ENCODE assay signal across 11 cellular contexts in the genomic region with DNA sequence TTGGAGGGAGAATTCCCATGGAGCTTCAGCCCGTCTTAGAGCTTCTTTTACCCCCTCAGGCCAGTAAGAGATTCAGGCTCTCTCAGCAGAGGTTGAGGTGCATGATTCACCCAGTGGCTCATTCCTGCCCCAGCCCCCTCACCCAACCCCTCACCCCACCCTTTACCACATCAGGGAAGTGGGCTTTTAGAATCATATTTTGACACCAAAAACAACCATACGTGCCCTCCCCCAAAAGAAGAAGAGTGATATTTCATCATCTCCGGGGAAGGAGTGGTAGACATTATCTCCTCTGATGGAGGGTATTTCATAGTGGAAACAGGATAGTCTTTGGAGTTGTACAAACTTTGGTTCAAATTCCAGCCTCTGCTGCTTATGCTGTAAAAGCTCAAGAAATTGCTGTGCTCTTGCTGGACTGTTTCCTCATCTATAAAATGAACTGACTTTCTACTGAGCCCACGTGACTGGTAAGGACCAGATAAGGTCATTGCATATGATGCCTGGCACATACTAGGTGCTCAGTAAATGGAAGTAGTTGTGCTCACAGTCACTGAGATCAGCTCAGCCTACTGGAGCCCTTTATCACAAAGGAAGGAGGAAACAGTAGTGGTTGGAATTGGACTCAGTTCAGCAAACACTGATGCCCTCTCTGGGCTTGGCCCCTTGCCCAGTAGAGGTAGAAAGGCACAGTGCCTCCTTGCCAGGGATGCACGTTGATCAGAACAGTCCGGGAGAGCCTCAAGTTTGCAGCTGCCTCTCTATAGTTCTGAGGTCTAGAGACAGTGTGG. TPM values are rescaled to one million over a fixed set of nuclear protein-coding genes. Genes with fewer than 3 reads are reported as not detected.
DNase-seq lines count a peak whose midpoint lies in the region; ATAC-seq, FAIRE-seq and TF ChIP-seq lines count a peak whose summit lies in the region.
"Had no signal": no experiment of that assay in that cellular context is flagged by ENCODE, and none has a peak within 500 bp of the region (broad histone marks: within the 10 kb centered on the region; RNA-seq: fewer than 3 reads in every experiment).

No MANE protein-coding gene starts in this region.

- DNase-seq in HepG2 (ENCODE audit: low spot score) (no peak), SIG-M5 treated with dmso at 0.1 percent for 504 hours (lab: John Stamatoyannopoulos, UW; ENCODE audit: unreplicated experiment) (peak; percentile 90), ureter (ENCODE audit: low spot score) (peak; percentile 61), posterior vena cava (ENCODE audit: low spot score) (no peak), gastrocnemius medialis (no peak)
- DNase-seq in effector memory CD4-positive, alpha-beta T cell: no peak

- H4K20me1 ChIP-seq in HepG2 (ENCODE audit: insufficient read depth, low read length): no peaks in the 10 kb centered on the region

- no peak overlapping the region for H3K4me2 ChIP-seq in HepG2 (ENCODE audit: low read depth, low read length)

- no peak overlapping the region for H3K9ac ChIP-seq in liver (ENCODE audit: low read depth in 1 of 2, low read length in 2 of 2)
- no peak overlapping the region for H3K9ac ChIP-seq in HepG2 (ENCODE audit: insufficient read depth, low read depth, low read length)

- no TSS peak for BruUV-seq in HepG2 (replicated peaks; lab: Mats Ljungman, UMichigan)

- H3K27ac ChIP-seq in liver (ENCODE audit: low read depth in 1 of 2, low read length in 2 of 2): no peak overlapping the region
- H3K27ac ChIP-seq in HepG2 (ENCODE audit: extremely low read length, insufficient read depth, low read length): no peak overlapping the region
- peak overlapping the region; percentile 16 for H3K27ac ChIP-seq in effector memory CD4-positive, alpha-beta T cell (ENCODE audit: insufficient read depth, low read length, poor library complexity, severe bottlenecking)
- H3K27ac ChIP-seq in gastrocnemius medialis: no peak overlapping the region
- H3K27ac ChIP-seq: neutrophil had no signal

- TF ChIP-seq POLR2A in HepG2 (IDR thresholded peaks at IDR 0.05; ENCODE audit: insufficient read depth in 1 of 2, low read depth in 2 of 2, low read length in 2 of 2) (no peak), gastrocnemius medialis (IDR thresholded peaks at IDR 0.05) (no peak)

- no peak overlapping the region for H2AFZ ChIP-seq in HepG2 (ENCODE audit: low read length)

- TF ChIP-seq EP300 in HepG2 (IDR thresholded peaks at IDR 0.05; ENCODE audit: low read depth in 2 of 2, low read length in 2 of 2) (no peak), HepG2 (CRISPR knock-in tag; IDR thresholded peaks at IDR 0.05; ENCODE audit: borderline replicate concordance) (no peak)

- H3K9me3 ChIP-seq in liver (ENCODE audit: control insufficient read depth in 4 of 4, low read length in 3 of 4): no peaks in the 10 kb centered on the region
- H3K9me3 ChIP-seq in HepG2 (ENCODE audit: low read length): no peaks in the 10 kb centered on the region
- H3K9me3 ChIP-seq in effector memory CD4-positive, alpha-beta T cell (ENCODE audit: control insufficient read depth, low read length): no peaks in the 10 kb centered on the region
- H3K9me3 ChIP-seq in gastrocnemius medialis: no peaks in the 10 kb centered on the region
- H3K9me3 ChIP-seq: neutrophil had no signal

- WGBS in liver: 49% methylated on average over 6 of the region's 6 CpGs
- WGBS in HepG2 (ENCODE audit: low lambda C conversion rate): 6% methylated on average over 6 of the region's 6 CpGs

- no peak for FAIRE-seq in HepG2 (lab: Jason Lieb, UNC)

- ATAC-seq in HepG2 (no peak), gastrocnemius medialis (no peak), GM19035 (IDR thresholded peaks at IDR 0.05; ENCODE audit: unreplicated experiment) (no peak)

- POLR2A ChIA-PET in HepG2 (lab: Yijun Ruan, JAX): no interaction called here

- intact Hi-C loops in HepG2 (cut with micrococcal nuclease; ENCODE audit: unreplicated experiment): no loop called here
- intact Hi-C loops in posterior vena cava (cut with DNase I): no loop called here
- intact Hi-C loops in gastrocnemius medialis (cut with DNase I; ENCODE audit: low total_unique reads): no loop called here

- H3K4me3 ChIP-seq in liver (ENCODE audit: low read depth in 1 of 3, low read length in 3 of 3): no peak overlapping the region
- no peak overlapping the region for H3K4me3 ChIP-seq in HepG2 (replicated peaks in 1 of 3; ENCODE audit: insufficient read depth in 1 of 3, low read depth in 2 of 3, low read length in 3 of 3)
- no peak overlapping the region for H3K4me3 ChIP-seq in effector memory CD4-positive, alpha-beta T cell (ENCODE audit: insufficient read depth, low read depth, low read length, poor library complexity, severe bottlenecking)
- H3K4me3 ChIP-seq in gastrocnemius medialis: no peak overlapping the region

- TF ChIP-seq RAD21 in liver (IDR thresholded peaks at IDR 0.05): peak; percentile 12 to 31
- TF ChIP-seq RAD21 in HepG2 (CRISPR knock-in tag; IDR thresholded peaks at IDR 0.05): no peak

- H3K36me3 ChIP-seq in liver (ENCODE audit: control insufficient read depth in 4 of 4, insufficient read depth in 3 of 4, low read depth in 1 of 4, low read length in 3 of 4) (no peaks in the 10 kb centered on the region), HepG2 (replicated peaks in 1 of 2; ENCODE audit: control insufficient read depth in 1 of 2, insufficient read depth in 2 of 2, low read length in 2 of 2) (no peaks in the 10 kb centered on the region), gastrocnemius medialis (no peaks in the 10 kb centered on the region)
- H3K36me3 ChIP-seq in effector memory CD4-positive, alpha-beta T cell (ENCODE audit: control insufficient read depth, insufficient read depth, low read length): no peaks in the 10 kb centered on the region
- H3K36me3 ChIP-seq: neutrophil had no signal

- TF ChIP-seq CTCF in liver (IDR thresholded peaks at IDR 0.05; ENCODE audit: low read depth, low read length, missing input control) (no peak), HepG2 (CRISPR knock-in tag; IDR thresholded peaks at IDR 0.05) (no peak), gastrocnemius medialis (IDR thresholded peaks at IDR 0.05 in 4 of 5, conservative IDR thresholded peaks at IDR 0.05 in 1 of 5) (no peak)

- CTCF ChIA-PET in HepG2 (lab: Yijun Ruan, JAX; ENCODE audit: low intra/inter-chr PET ratio, low total read pairs): no interaction called here

- H3K4me1 ChIP-seq in liver (ENCODE audit: control insufficient read depth in 4 of 4, insufficient read depth in 4 of 4, low read length in 3 of 4) (peaks cover 0 to 5% (median 0%) of the 10 kb centered on the region in 4 donors), HepG2 (ENCODE audit: insufficient read depth, low read length) (no peaks in the 10 kb centered on the region), gastrocnemius medialis (no peaks in the 10 kb centered on the region)
- peaks cover 3% of the 10 kb centered on the region for H3K4me1 ChIP-seq in effector memory CD4-positive, alpha-beta T cell (ENCODE audit: control insufficient read depth, insufficient read depth, low read length, poor library complexity, severe bottlenecking)

- no peaks in the 10 kb centered on the region for H3K27me3 ChIP-seq in liver (ENCODE audit: control insufficient read depth in 4 of 4, insufficient read depth in 4 of 4, low read length in 3 of 4)
- peaks cover 1 to 3% of the 10 kb centered on the region in 2 experiments; a peak in 2 of 5 replicates for H3K27me3 ChIP-seq in HepG2 (ENCODE audit: control insufficient read depth in 1 of 2, insufficient read depth in 2 of 2, low read length in 2 of 2)
- no peaks in the 10 kb centered on the region for H3K27me3 ChIP-seq in effector memory CD4-positive, alpha-beta T cell (replicated peaks; ENCODE audit: control insufficient read depth, insufficient read depth, low read length, poor library complexity, severe bottlenecking)
- H3K27me3 ChIP-seq in gastrocnemius medialis: peaks cover 0 to 4% (median 0%) of the 10 kb centered on the region in 3 donors
- H3K27me3 ChIP-seq: neutrophil had no signal

- in situ Hi-C loops in HepG2 (cut with HindIII; ENCODE audit: extremely low pct_ligation_motif_present, low pct_unique_long_range_greater_than_20kb): no loop called here
- in situ Hi-C loops in gastrocnemius medialis (cut with MboI; ENCODE audit: low sequenced_read_pairs in 4 of 4): no loop called here

- H3K79me2 ChIP-seq in HepG2 (ENCODE audit: insufficient read depth, low read length): no peaks in the 10 kb centered on the region

RNA-seq across cellular contexts. Expression of gene CCL5, which starts 18.3 kb away (rescaled TPM):
- 1 to 10 TPM; 1.7 to 2.2 TPM for total RNA-seq in liver
- polyA plus RNA-seq in liver: 1 to 10 TPM; 2.9 to 4.7 TPM
- total RNA-seq in HepG2 (2016; rRNA removed; fragmentation: Illumina TruSeq; extraction: Trizol): 0.13 TPM in 1 of 2 replicates, not detected in the other
- not detected in 2 replicates for total RNA-seq in HepG2 (2016; cell fraction: cytosol; rRNA removed; fragmentation: Illumina TruSeq; extraction: Trizol; ENCODE audit: low read depth)
- 0.13 TPM in 1 of 2 replicates, not detected in the other for total RNA-seq in HepG2 (2016; cell fraction: insoluble cytoplasmic fraction; rRNA removed; fragmentation: Illumina TruSeq; extraction: Trizol)
- total RNA-seq in HepG2 (2016; cell fraction: membrane; rRNA removed; fragmentation: Illumina TruSeq; extraction: Trizol): not detected in 2 replicates
- not detected in 2 replicates for total RNA-seq in HepG2 (2016; cell fraction: nucleus; rRNA removed; fragmentation: Illumina TruSeq; extraction: Trizol)
- polyA plus RNA-seq in HepG2 (2011; rRNA removed): 0.25 and 0.29 TPM in 2 replicates
- 0.16 and 0.31 TPM in 2 replicates for polyA plus RNA-seq in HepG2 (2011; cell fraction: cytosol; rRNA removed)
- polyA plus RNA-seq in HepG2 (2011; cell fraction: nucleus; rRNA removed): 0.09 TPM in 1 of 2 replicates, not detected in the other
- 0.27 and 0.35 TPM in 2 replicates for polyA plus RNA-seq in HepG2 (2012)
- polyA plus RNA-seq in HepG2 (2016; cell fraction: cytosol; fragmentation: Illumina TruSeq; extraction: Trizol; ENCODE audit: low read depth): not detected in 2 replicates
- polyA plus RNA-seq in HepG2 (2016; cell fraction: insoluble cytoplasmic fraction; fragmentation: Illumina TruSeq; extraction: Trizol; ENCODE audit: low read depth): not detected in 2 replicates
- polyA plus RNA-seq in HepG2 (2016; cell fraction: membrane; fragmentation: Illumina TruSeq; extraction: Trizol; ENCODE audit: low read depth): not detected in 2 replicates
- 0.55 TPM in 1 of 2 replicates, not detected in the other for polyA plus RNA-seq in HepG2 (2016; cell fraction: nucleus; fragmentation: Illumina TruSeq; extraction: Trizol; ENCODE audit: insufficient read depth, low read depth)
- 0.48 and 1.7 TPM in 2 replicates for polyA minus RNA-seq in HepG2 (2011; rRNA and poly(A)+ RNA removed; ENCODE audit: low replicate concordance)
- not detected in 2 replicates for polyA minus RNA-seq in HepG2 (2011; cell fraction: cytosol; rRNA and poly(A)+ RNA removed)
- not detected in 2 replicates for polyA minus RNA-seq in HepG2 (2011; cell fraction: nucleus; rRNA and poly(A)+ RNA removed)
- total RNA-seq in ureter: 12.1 TPM
- total RNA-seq in posterior vena cava: 1 to 10 TPM; 2.1 to 3.2 TPM
- total RNA-seq in gastrocnemius medialis: 1 to 10 TPM in 3 of 4 donors, under 1 TPM in 1; 0.55 to 2.1 (median 1.8) TPM
- total RNA-seq: fibroblast of lung had no signal

RNA-seq across cellular contexts. Expression of gene HEATR9, which starts 29.8 kb away (rescaled TPM):
- total RNA-seq in liver (under 1 TPM in 1 of 2 donors, not detected in 1; 0.08 TPM), HepG2 (2016; rRNA removed; fragmentation: Illumina TruSeq; extraction: Trizol) (not detected in 2 replicates), ureter (0.21 TPM), posterior vena cava (not detected), gastrocnemius medialis (not detected)
- polyA plus RNA-seq in liver (not detected), HepG2 (2011; rRNA removed) (not detected in 2 replicates)
- not detected in 2 replicates for total RNA-seq in HepG2 (2016; cell fraction: cytosol; rRNA removed; fragmentation: Illumina TruSeq; extraction: Trizol; ENCODE audit: low read depth)
- total RNA-seq in HepG2 (2016; cell fraction: insoluble cytoplasmic fraction; rRNA removed; fragmentation: Illumina TruSeq; extraction: Trizol): not detected in 2 replicates
- not detected in 2 replicates for total RNA-seq in HepG2 (2016; cell fraction: membrane; rRNA removed; fragmentation: Illumina TruSeq; extraction: Trizol)
- not detected in 2 replicates for total RNA-seq in HepG2 (2016; cell fraction: nucleus; rRNA removed; fragmentation: Illumina TruSeq; extraction: Trizol)
- polyA plus RNA-seq in HepG2 (2011; cell fraction: cytosol; rRNA removed): 0.13 TPM in 1 of 2 replicates, not detected in the other
- 0.14 TPM in 1 of 2 replicates, not detected in the other for polyA plus RNA-seq in HepG2 (2011; cell fraction: nucleus; rRNA removed)
- polyA plus RNA-seq in HepG2 (2012): 0.35 TPM in 1 of 2 replicates, not detected in the other
- not detected in 2 replicates for polyA plus RNA-seq in HepG2 (2016; cell fraction: cytosol; fragmentation: Illumina TruSeq; extraction: Trizol; ENCODE audit: low read depth)
- not detected in 2 replicates for polyA plus RNA-seq in HepG2 (2016; cell fraction: insoluble cytoplasmic fraction; fragmentation: Illumina TruSeq; extraction: Trizol; ENCODE audit: low read depth)
- polyA plus RNA-seq in HepG2 (2016; cell fraction: membrane; fragmentation: Illumina TruSeq; extraction: Trizol; ENCODE audit: low read depth): not detected in 2 replicates
- not detected in 2 replicates for polyA plus RNA-seq in HepG2 (2016; cell fraction: nucleus; fragmentation: Illumina TruSeq; extraction: Trizol; ENCODE audit: insufficient read depth, low read depth)
- not detected in 2 replicates for polyA minus RNA-seq in HepG2 (2011; rRNA and poly(A)+ RNA removed; ENCODE audit: low replicate concordance)
- polyA minus RNA-seq in HepG2 (2011; cell fraction: cytosol; rRNA and poly(A)+ RNA removed): not detected in 2 replicates
- 0.26 TPM in 1 of 2 replicates, not detected in the other for polyA minus RNA-seq in HepG2 (2011; cell fraction: nucleus; rRNA and poly(A)+ RNA removed)
- total RNA-seq: fibroblast of lung, subcutaneous adipose tissue had no signal
- polyA plus RNA-seq: fibroblast of lung had no signal

RNA-seq across cellular contexts. Expression of gene RDM1, which starts 32.1 kb away (rescaled TPM):
- total RNA-seq in liver (1 to 10 TPM in 1 of 2 donors, not detected in 1; 1.9 TPM), HepG2 (2016; rRNA removed; fragmentation: Illumina TruSeq; extraction: Trizol) (0.40 TPM in 1 of 2 replicates, not detected in the other), ureter (1.1 TPM), posterior vena cava (not detected), gastrocnemius medialis (not detected)
- polyA plus RNA-seq in liver (under 1 TPM; 0.29 to 0.42 TPM), HepG2 (2011; rRNA removed) (0.14 and 0.28 TPM in 2 replicates)
- total RNA-seq in HepG2 (2016; cell fraction: cytosol; rRNA removed; fragmentation: Illumina TruSeq; extraction: Trizol; ENCODE audit: low read depth): not detected in 2 replicates
- total RNA-seq in HepG2 (2016; cell fraction: insoluble cytoplasmic fraction; rRNA removed; fragmentation: Illumina TruSeq; extraction: Trizol): 0.09 TPM in 1 of 2 replicates, not detected in the other
- not detected in 2 replicates for total RNA-seq in HepG2 (2016; cell fraction: membrane; rRNA removed; fragmentation: Illumina TruSeq; extraction: Trizol)
- total RNA-seq in HepG2 (2016; cell fraction: nucleus; rRNA removed; fragmentation: Illumina TruSeq; extraction: Trizol): not detected in 2 replicates
- polyA plus RNA-seq in HepG2 (2011; cell fraction: cytosol; rRNA removed): 0.09 TPM in 1 of 2 replicates, not detected in the other
- polyA plus RNA-seq in HepG2 (2011; cell fraction: nucleus; rRNA removed): 0.10 TPM in 1 of 2 replicates, not detected in the other
- 0.55 TPM in 1 of 2 replicates, not detected in the other for polyA plus RNA-seq in HepG2 (2012)
- polyA plus RNA-seq in HepG2 (2016; cell fraction: cytosol; fragmentation: Illumina TruSeq; extraction: Trizol; ENCODE audit: low read depth): not detected in 2 replicates
- 0.34 TPM in 1 of 2 replicates, not detected in the other for polyA plus RNA-seq in HepG2 (2016; cell fraction: insoluble cytoplasmic fraction; fragmentation: Illumina TruSeq; extraction: Trizol; ENCODE audit: low read depth)
- not detected in 2 replicates for polyA plus RNA-seq in HepG2 (2016; cell fraction: membrane; fragmentation: Illumina TruSeq; extraction: Trizol; ENCODE audit: low read depth)
- not detected in 2 replicates for polyA plus RNA-seq in HepG2 (2016; cell fraction: nucleus; fragmentation: Illumina TruSeq; extraction: Trizol; ENCODE audit: insufficient read depth, low read depth)
- 0.70 and 1.4 TPM in 2 replicates for polyA minus RNA-seq in HepG2 (2011; rRNA and poly(A)+ RNA removed; ENCODE audit: low replicate concordance)
- not detected in 2 replicates for polyA minus RNA-seq in HepG2 (2011; cell fraction: cytosol; rRNA and poly(A)+ RNA removed)
- not detected in 2 replicates for polyA minus RNA-seq in HepG2 (2011; cell fraction: nucleus; rRNA and poly(A)+ RNA removed)
- total RNA-seq: subcutaneous adipose tissue had no signal

RNA-seq across cellular contexts. Expression of gene LYZL6, which starts 45.0 kb away (rescaled TPM):
- total RNA-seq in liver (not detected), HepG2 (2016; rRNA removed; fragmentation: Illumina TruSeq; extraction: Trizol) (not detected in 2 replicates), ureter (not detected), posterior vena cava (not detected), gastrocnemius medialis (not detected)
- polyA plus RNA-seq in liver (not detected), HepG2 (2011; rRNA removed) (not detected in 2 replicates)
- not detected in 2 replicates for total RNA-seq in HepG2 (2016; cell fraction: cytosol; rRNA removed; fragmentation: Illumina TruSeq; extraction: Trizol; ENCODE audit: low read depth)
- total RNA-seq in HepG2 (2016; cell fraction: insoluble cytoplasmic fraction; rRNA removed; fragmentation: Illumina TruSeq; extraction: Trizol): not detected in 2 replicates
- not detected in 2 replicates for total RNA-seq in HepG2 (2016; cell fraction: membrane; rRNA removed; fragmentation: Illumina TruSeq; extraction: Trizol)
- total RNA-seq in HepG2 (2016; cell fraction: nucleus; rRNA removed; fragmentation: Illumina TruSeq; extraction: Trizol): not detected in 2 replicates
- not detected in 2 replicates for polyA plus RNA-seq in HepG2 (2011; cell fraction: cytosol; rRNA removed)
- not detected in 2 replicates for polyA plus RNA-seq in HepG2 (2011; cell fraction: nucleus; rRNA removed)
- not detected in 2 replicates for polyA plus RNA-seq in HepG2 (2012)
- not detected in 2 replicates for polyA plus RNA-seq in HepG2 (2016; cell fraction: cytosol; fragmentation: Illumina TruSeq; extraction: Trizol; ENCODE audit: low read depth)
- not detected in 2 replicates for polyA plus RNA-seq in HepG2 (2016; cell fraction: insoluble cytoplasmic fraction; fragmentation: Illumina TruSeq; extraction: Trizol; ENCODE audit: low read depth)
- polyA plus RNA-seq in HepG2 (2016; cell fraction: membrane; fragmentation: Illumina TruSeq; extraction: Trizol; ENCODE audit: low read depth): not detected in 2 replicates
- not detected in 2 replicates for polyA plus RNA-seq in HepG2 (2016; cell fraction: nucleus; fragmentation: Illumina TruSeq; extraction: Trizol; ENCODE audit: insufficient read depth, low read depth)
- not detected in 2 replicates for polyA minus RNA-seq in HepG2 (2011; rRNA and poly(A)+ RNA removed; ENCODE audit: low replicate concordance)
- not detected in 2 replicates for polyA minus RNA-seq in HepG2 (2011; cell fraction: cytosol; rRNA and poly(A)+ RNA removed)
- polyA minus RNA-seq in HepG2 (2011; cell fraction: nucleus; rRNA and poly(A)+ RNA removed): not detected in 2 replicates
- total RNA-seq: fibroblast of lung, subcutaneous adipose tissue had no signal
- polyA plus RNA-seq: fibroblast of lung had no signal

Comparison
In these comparisons a context has a peak if more than half of its experiments do, and no peak if none do; other contexts are left out.
1. DNase-seq: peak in SIG-M5 treated with dmso at 0.1 percent for 504 hours (single experiment) and ureter (single experiment); none in HepG2 (single experiment), effector memory CD4-positive, alpha-beta T cell (0 of 3), posterior vena cava (single experiment) and gastrocnemius medialis (0 of 2).